ENCODE assay signal across 1 cellular context in the genomic region with DNA sequence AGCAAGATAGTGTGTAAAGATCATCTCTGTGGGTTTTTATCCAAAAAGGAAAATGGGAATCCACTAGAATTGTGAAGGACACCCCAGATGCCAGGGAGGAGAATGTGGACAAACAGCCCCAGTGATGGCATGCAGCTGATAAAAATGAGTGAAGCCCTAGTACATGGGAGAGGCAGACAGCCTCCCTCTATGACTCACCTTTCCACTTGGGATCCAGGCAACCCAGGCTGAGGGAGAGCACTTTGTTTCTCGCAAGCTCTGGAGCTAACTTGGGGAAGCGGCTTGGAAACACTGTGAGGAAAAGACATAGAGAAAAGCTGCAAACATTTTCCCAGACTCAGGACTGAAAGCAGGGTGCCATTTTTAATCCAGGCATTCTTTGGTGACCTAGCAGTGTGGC.
TF ChIP-seq lines count a peak whose summit lies in the region.

No MANE protein-coding gene starts in this region.

TF ChIP-seq in K562, 482 proteins besides CTCF, POLR2A, EP300 and RAD21:
- TF ChIP-seq NFIX (CRISPR knock-in tag; IDR thresholded peaks at IDR 0.05; ENCODE audit: low read depth) = no peak
- no peak for TF ChIP-seq CBFA2T2 (conservative IDR thresholded peaks at IDR 0.05)
- TF ChIP-seq, protein P1, sequence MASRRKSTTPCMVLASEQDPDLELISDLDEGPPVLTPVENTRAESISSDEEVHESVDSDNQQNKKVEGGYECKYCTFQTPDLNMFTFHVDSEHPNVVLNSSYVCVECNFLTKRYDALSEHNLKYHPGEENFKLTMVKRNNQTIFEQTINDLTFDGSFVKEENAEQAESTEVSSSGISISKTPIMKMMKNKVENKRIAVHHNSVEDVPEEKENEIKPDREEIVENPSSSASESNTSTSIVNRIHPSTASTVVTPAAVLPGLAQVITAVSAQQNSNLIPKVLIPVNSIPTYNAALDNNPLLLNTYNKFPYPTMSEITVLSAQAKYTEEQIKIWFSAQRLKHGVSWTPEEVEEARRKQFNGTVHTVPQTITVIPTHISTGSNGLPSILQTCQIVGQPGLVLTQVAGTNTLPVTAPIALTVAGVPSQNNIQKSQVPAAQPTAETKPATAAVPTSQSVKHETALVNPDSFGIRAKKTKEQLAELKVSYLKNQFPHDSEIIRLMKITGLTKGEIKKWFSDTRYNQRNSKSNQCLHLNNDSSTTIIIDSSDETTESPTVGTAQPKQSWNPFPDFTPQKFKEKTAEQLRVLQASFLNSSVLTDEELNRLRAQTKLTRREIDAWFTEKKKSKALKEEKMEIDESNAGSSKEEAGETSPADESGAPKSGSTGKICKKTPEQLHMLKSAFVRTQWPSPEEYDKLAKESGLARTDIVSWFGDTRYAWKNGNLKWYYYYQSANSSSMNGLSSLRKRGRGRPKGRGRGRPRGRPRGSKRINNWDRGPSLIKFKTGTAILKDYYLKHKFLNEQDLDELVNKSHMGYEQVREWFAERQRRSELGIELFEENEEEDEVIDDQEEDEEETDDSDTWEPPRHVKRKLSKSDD (conservative IDR thresholded peaks at IDR 0.05; ENCODE audit: low read length) = no peak
- TF ChIP-seq JUND (IDR thresholded peaks at IDR 0.05; ENCODE audit: borderline replicate concordance, low read depth, low read length) = peak; percentile 14; the same call in 1 of the 2 replicates
- no peak for TF ChIP-seq JUND (tag; IDR thresholded peaks at IDR 0.05; ENCODE audit: borderline replicate concordance, low read depth, low read length)
- no peak for TF ChIP-seq RBM34 (IDR thresholded peaks at IDR 0.05; ENCODE audit: borderline replicate concordance, insufficient read depth, low read length)
- TF ChIP-seq, protein P2, sequence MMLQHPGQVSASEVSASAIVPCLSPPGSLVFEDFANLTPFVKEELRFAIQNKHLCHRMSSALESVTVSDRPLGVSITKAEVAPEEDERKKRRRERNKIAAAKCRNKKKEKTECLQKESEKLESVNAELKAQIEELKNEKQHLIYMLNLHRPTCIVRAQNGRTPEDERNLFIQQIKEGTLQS (IDR thresholded peaks at IDR 0.05) = peak; percentile 12; the same call in 1 of the 2 replicates
- TF ChIP-seq, protein P2 (CRISPR knock-in tag; conservative IDR thresholded peaks at IDR 0.05) = no peak
- no peak for TF ChIP-seq DPF2 (IDR thresholded peaks at IDR 0.05)
- TF ChIP-seq, protein P3, sequence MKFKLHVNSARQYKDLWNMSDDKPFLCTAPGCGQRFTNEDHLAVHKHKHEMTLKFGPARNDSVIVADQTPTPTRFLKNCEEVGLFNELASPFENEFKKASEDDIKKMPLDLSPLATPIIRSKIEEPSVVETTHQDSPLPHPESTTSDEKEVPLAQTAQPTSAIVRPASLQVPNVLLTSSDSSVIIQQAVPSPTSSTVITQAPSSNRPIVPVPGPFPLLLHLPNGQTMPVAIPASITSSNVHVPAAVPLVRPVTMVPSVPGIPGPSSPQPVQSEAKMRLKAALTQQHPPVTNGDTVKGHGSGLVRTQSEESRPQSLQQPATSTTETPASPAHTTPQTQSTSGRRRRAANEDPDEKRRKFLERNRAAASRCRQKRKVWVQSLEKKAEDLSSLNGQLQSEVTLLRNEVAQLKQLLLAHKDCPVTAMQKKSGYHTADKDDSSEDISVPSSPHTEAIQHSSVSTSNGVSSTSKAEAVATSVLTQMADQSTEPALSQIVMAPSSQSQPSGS (CRISPR knock-in tag; IDR thresholded peaks at IDR 0.05) = no peak
- TF ChIP-seq FOSL1 (tag; conservative IDR thresholded peaks at IDR 0.05) = peak; percentile 15; the same call in 1 of the 2 replicates
- TF ChIP-seq SMAD1 (IDR thresholded peaks at IDR 0.05; ENCODE audit: low read depth, low read length, partially characterized antibody) = no peak
- TF ChIP-seq, protein P4, sequence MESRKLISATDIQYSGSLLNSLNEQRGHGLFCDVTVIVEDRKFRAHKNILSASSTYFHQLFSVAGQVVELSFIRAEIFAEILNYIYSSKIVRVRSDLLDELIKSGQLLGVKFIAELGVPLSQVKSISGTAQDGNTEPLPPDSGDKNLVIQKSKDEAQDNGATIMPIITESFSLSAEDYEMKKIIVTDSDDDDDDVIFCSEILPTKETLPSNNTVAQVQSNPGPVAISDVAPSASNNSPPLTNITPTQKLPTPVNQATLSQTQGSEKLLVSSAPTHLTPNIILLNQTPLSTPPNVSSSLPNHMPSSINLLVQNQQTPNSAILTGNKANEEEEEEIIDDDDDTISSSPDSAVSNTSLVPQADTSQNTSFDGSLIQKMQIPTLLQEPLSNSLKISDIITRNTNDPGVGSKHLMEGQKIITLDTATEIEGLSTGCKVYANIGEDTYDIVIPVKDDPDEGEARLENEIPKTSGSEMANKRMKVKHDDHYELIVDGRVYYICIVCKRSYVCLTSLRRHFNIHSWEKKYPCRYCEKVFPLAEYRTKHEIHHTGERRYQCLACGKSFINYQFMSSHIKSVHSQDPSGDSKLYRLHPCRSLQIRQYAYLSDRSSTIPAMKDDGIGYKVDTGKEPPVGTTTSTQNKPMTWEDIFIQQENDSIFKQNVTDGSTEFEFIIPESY (CRISPR knock-in tag; IDR thresholded peaks at IDR 0.05) = no peak
- no peak for TF ChIP-seq OTX1 (CRISPR knock-in tag; IDR thresholded peaks at IDR 0.05)
- TF ChIP-seq, protein P5, sequence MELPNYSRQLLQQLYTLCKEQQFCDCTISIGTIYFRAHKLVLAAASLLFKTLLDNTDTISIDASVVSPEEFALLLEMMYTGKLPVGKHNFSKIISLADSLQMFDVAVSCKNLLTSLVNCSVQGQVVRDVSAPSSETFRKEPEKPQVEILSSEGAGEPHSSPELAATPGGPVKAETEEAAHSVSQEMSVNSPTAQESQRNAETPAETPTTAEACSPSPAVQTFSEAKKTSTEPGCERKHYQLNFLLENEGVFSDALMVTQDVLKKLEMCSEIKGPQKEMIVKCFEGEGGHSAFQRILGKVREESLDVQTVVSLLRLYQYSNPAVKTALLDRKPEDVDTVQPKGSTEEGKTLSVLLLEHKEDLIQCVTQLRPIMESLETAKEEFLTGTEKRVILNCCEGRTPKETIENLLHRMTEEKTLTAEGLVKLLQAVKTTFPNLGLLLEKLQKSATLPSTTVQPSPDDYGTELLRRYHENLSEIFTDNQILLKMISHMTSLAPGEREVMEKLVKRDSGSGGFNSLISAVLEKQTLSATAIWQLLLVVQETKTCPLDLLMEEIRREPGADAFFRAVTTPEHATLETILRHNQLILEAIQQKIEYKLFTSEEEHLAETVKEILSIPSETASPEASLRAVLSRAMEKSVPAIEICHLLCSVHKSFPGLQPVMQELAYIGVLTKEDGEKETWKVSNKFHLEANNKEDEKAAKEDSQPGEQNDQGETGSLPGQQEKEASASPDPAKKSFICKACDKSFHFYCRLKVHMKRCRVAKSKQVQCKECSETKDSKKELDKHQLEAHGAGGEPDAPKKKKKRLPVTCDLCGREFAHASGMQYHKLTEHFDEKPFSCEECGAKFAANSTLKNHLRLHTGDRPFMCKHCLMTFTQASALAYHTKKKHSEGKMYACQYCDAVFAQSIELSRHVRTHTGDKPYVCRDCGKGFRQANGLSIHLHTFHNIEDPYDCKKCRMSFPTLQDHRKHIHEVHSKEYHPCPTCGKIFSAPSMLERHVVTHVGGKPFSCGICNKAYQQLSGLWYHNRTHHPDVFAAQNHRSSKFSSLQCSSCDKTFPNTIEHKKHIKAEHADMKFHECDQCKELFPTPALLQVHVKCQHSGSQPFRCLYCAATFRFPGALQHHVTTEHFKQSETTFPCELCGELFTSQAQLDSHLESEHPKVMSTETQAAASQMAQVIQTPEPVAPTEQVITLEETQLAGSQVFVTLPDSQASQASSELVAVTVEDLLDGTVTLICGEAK (IDR thresholded peaks at IDR 0.05) = no peak
- TF ChIP-seq, protein P5 (CRISPR knock-in tag; IDR thresholded peaks at IDR 0.05) = no peak
- TF ChIP-seq, protein P6, sequence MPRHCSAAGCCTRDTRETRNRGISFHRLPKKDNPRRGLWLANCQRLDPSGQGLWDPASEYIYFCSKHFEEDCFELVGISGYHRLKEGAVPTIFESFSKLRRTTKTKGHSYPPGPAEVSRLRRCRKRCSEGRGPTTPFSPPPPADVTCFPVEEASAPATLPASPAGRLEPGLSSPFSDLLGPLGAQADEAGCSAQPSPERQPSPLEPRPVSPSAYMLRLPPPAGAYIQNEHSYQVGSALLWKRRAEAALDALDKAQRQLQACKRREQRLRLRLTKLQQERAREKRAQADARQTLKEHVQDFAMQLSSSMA (CRISPR knock-in tag; IDR thresholded peaks at IDR 0.05) = no peak
